In genomic region chr1:19596719-19597462, GRCh38 we compare ENCODE assay signal across 1 cellular context.
TF ChIP-seq lines count a peak whose summit lies in the region.

No MANE protein-coding gene starts in this region.

TF ChIP-seq in K562, 482 proteins besides CTCF, POLR2A, EP300 and RAD21 (continued from another document and continues in another):
- no peak for TF ChIP-seq BRF2 (IDR thresholded peaks at IDR 0.05; ENCODE audit: borderline replicate concordance, insufficient read depth, insufficient read length)
- TF ChIP-seq SREBF1 (IDR thresholded peaks at IDR 0.05; ENCODE audit: borderline replicate concordance, low read depth, low read length): no peak
- peak; percentile 38 for TF ChIP-seq MYC (IDR thresholded peaks at IDR 0.05; ENCODE audit: low read depth, low read length)
- TF ChIP-seq MYC (CRISPR knock-in tag; IDR thresholded peaks at IDR 0.05; ENCODE audit: borderline replicate concordance, low read depth): 0 out of 2 replicates have a peak, but pooled peaks have one; percentile 66
- no peak for TF ChIP-seq E2F5 (CRISPR knock-in tag; IDR thresholded peaks at IDR 0.05)
- peak; percentile 14 for TF ChIP-seq NFYB (IDR thresholded peaks at IDR 0.05; ENCODE audit: extremely low read depth, insufficient read length)
- TF ChIP-seq CBX1 (IDR thresholded peaks at IDR 0.05; ENCODE audit: low read depth): peak; percentile 69; the same call in 1 of the 2 replicates
- no peak for TF ChIP-seq CBFA2T3 (IDR thresholded peaks at IDR 0.05)
- no peak for TF ChIP-seq OTX1 (CRISPR knock-in tag; IDR thresholded peaks at IDR 0.05)
- no peak for TF ChIP-seq SRF (CRISPR knock-in tag; IDR thresholded peaks at IDR 0.05)
- TF ChIP-seq, protein P1, sequence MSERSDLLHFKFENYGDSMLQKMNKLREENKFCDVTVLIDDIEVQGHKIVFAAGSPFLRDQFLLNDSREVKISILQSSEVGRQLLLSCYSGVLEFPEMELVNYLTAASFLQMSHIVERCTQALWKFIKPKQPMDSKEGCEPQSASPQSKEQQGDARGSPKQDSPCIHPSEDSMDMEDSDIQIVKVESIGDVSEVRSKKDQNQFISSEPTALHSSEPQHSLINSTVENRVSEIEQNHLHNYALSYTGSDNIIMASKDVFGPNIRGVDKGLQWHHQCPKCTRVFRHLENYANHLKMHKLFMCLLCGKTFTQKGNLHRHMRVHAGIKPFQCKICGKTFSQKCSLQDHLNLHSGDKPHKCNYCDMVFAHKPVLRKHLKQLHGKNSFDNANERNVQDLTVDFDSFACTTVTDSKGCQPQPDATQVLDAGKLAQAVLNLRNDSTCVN (CRISPR knock-in tag; IDR thresholded peaks at IDR 0.05): no peak
- peak; percentile 90 for TF ChIP-seq NEUROD1 (IDR thresholded peaks at IDR 0.05; ENCODE audit: borderline replicate concordance, low read depth, low read length, partially characterized antibody)
- TF ChIP-seq ZNF277 (CRISPR knock-in tag; IDR thresholded peaks at IDR 0.05; ENCODE audit: borderline replicate concordance): no peak
- TF ChIP-seq DIDO1 (tag; IDR thresholded peaks at IDR 0.05; ENCODE audit: low read depth): no peak; the same call in 1 of the 2 replicates
- no peak for TF ChIP-seq ZNF584 (CRISPR knock-in tag; IDR thresholded peaks at IDR 0.05; ENCODE audit: low read depth)
- TF ChIP-seq ARID2 (IDR thresholded peaks at IDR 0.05): no peak
- peak; percentile 24; the same call in 1 of the 2 replicates for TF ChIP-seq RUNX1 (IDR thresholded peaks at IDR 0.05; ENCODE audit: low read depth)
- peak; percentile 75; the same call in 1 of the 2 replicates for TF ChIP-seq MAFF (IDR thresholded peaks at IDR 0.05; ENCODE audit: low read length)
- TF ChIP-seq, protein P2, sequence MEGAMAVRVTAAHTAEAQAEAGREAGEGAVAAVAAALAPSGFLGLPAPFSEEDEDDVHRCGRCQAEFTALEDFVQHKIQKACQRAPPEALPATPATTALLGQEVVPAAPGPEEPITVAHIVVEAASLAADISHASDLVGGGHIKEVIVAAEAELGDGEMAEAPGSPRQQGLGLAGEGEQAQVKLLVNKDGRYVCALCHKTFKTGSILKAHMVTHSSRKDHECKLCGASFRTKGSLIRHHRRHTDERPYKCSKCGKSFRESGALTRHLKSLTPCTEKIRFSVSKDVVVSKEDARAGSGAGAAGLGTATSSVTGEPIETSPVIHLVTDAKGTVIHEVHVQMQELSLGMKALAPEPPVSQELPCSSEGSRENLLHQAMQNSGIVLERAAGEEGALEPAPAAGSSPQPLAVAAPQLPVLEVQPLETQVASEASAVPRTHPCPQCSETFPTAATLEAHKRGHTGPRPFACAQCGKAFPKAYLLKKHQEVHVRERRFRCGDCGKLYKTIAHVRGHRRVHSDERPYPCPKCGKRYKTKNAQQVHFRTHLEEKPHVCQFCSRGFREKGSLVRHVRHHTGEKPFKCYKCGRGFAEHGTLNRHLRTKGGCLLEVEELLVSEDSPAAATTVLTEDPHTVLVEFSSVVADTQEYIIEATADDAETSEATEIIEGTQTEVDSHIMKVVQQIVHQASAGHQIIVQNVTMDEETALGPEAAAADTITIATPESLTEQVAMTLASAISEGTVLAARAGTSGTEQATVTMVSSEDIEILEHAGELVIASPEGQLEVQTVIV (CRISPR knock-in tag; IDR thresholded peaks at IDR 0.05; ENCODE audit: borderline replicate concordance): no peak
- 0 out of 2 replicates have a peak, but pooled peaks have one; percentile 15 for TF ChIP-seq PHF21A (IDR thresholded peaks at IDR 0.05; ENCODE audit: borderline replicate concordance, low read depth)
- no peak for TF ChIP-seq CBFA2T2 (conservative IDR thresholded peaks at IDR 0.05)
- TF ChIP-seq, protein P3, sequence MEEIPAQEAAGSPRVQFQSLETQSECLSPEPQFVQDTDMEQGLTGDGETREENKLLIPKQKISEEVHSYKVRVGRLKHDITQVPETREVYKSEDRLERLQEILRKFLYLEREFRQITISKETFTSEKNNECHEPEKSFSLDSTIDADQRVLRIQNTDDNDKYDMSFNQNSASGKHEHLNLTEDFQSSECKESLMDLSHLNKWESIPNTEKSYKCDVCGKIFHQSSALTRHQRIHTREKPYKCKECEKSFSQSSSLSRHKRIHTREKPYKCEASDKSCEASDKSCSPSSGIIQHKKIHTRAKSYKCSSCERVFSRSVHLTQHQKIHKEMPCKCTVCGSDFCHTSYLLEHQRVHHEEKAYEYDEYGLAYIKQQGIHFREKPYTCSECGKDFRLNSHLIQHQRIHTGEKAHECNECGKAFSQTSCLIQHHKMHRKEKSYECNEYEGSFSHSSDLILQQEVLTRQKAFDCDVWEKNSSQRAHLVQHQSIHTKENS (CRISPR knock-in tag; IDR thresholded peaks at IDR 0.05): no peak
- peak; percentile 99 for TF ChIP-seq POLR2G (IDR thresholded peaks at IDR 0.05; ENCODE audit: low read depth, low read length)
- no peak for TF ChIP-seq HOMEZ (CRISPR knock-in tag; IDR thresholded peaks at IDR 0.05)
- no peak for TF ChIP-seq ELF4 (CRISPR knock-in tag; IDR thresholded peaks at IDR 0.05)
- no peak for TF ChIP-seq CBX3 (IDR thresholded peaks at IDR 0.05; ENCODE audit: borderline replicate concordance in 1 of 2, low read length in 2 of 2)
- TF ChIP-seq, protein P4, sequence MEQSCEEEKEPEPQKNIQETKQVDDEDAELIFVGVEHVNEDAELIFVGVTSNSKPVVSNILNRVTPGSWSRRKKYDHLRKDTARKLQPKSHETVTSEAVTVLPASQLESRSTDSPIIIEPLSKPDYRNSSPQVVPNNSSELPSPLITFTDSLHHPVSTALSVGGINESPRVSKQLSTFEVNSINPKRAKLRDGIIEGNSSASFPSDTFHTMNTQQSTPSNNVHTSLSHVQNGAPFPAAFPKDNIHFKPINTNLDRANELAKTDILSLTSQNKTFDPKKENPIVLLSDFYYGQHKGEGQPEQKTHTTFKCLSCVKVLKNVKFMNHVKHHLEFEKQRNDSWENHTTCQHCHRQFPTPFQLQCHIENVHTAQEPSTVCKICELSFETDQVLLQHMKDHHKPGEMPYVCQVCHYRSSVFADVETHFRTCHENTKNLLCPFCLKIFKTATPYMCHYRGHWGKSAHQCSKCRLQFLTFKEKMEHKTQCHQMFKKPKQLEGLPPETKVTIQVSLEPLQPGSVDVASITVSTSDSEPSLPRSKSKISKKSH (CRISPR knock-in tag; IDR thresholded peaks at IDR 0.05): no peak
- TF ChIP-seq MYNN (IDR thresholded peaks at IDR 0.05): peak; percentile 44; the same call in 1 of the 2 replicates
- no peak for TF ChIP-seq MYNN (CRISPR knock-in tag; IDR thresholded peaks at IDR 0.05)
- TF ChIP-seq THAP12 (CRISPR knock-in tag; IDR thresholded peaks at IDR 0.05): peak; percentile 71
- no peak for TF ChIP-seq POLR3A (IDR thresholded peaks at IDR 0.05; ENCODE audit: borderline replicate concordance, extremely low read depth, insufficient read depth, insufficient read length)
- TF ChIP-seq, protein P5, sequence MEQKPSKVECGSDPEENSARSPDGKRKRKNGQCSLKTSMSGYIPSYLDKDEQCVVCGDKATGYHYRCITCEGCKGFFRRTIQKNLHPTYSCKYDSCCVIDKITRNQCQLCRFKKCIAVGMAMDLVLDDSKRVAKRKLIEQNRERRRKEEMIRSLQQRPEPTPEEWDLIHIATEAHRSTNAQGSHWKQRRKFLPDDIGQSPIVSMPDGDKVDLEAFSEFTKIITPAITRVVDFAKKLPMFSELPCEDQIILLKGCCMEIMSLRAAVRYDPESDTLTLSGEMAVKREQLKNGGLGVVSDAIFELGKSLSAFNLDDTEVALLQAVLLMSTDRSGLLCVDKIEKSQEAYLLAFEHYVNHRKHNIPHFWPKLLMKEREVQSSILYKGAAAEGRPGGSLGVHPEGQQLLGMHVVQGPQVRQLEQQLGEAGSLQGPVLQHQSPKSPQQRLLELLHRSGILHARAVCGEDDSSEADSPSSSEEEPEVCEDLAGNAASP (IDR thresholded peaks at IDR 0.05): no peak
- TF ChIP-seq KLF1 (tag; IDR thresholded peaks at IDR 0.05): peak; percentile 72; the same call in 1 of the 2 replicates
- TF ChIP-seq, protein P6, sequence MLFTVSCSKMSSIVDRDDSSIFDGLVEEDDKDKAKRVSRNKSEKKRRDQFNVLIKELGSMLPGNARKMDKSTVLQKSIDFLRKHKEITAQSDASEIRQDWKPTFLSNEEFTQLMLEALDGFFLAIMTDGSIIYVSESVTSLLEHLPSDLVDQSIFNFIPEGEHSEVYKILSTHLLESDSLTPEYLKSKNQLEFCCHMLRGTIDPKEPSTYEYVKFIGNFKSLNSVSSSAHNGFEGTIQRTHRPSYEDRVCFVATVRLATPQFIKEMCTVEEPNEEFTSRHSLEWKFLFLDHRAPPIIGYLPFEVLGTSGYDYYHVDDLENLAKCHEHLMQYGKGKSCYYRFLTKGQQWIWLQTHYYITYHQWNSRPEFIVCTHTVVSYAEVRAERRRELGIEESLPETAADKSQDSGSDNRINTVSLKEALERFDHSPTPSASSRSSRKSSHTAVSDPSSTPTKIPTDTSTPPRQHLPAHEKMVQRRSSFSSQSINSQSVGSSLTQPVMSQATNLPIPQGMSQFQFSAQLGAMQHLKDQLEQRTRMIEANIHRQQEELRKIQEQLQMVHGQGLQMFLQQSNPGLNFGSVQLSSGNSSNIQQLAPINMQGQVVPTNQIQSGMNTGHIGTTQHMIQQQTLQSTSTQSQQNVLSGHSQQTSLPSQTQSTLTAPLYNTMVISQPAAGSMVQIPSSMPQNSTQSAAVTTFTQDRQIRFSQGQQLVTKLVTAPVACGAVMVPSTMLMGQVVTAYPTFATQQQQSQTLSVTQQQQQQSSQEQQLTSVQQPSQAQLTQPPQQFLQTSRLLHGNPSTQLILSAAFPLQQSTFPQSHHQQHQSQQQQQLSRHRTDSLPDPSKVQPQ (CRISPR knock-in tag; IDR thresholded peaks at IDR 0.05; ENCODE audit: borderline replicate concordance): no peak
- TF ChIP-seq STAT5A (IDR thresholded peaks at IDR 0.05; ENCODE audit: borderline replicate concordance, low read length): no peak
- no peak for TF ChIP-seq NCOA1 (IDR thresholded peaks at IDR 0.05; ENCODE audit: low read depth)
- no peak for TF ChIP-seq SAFB2 (IDR thresholded peaks at IDR 0.05; ENCODE audit: borderline replicate concordance, low read depth, low read length, severe bottlenecking)
- TF ChIP-seq, protein P7, sequence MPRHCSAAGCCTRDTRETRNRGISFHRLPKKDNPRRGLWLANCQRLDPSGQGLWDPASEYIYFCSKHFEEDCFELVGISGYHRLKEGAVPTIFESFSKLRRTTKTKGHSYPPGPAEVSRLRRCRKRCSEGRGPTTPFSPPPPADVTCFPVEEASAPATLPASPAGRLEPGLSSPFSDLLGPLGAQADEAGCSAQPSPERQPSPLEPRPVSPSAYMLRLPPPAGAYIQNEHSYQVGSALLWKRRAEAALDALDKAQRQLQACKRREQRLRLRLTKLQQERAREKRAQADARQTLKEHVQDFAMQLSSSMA (CRISPR knock-in tag; IDR thresholded peaks at IDR 0.05): no peak
- TF ChIP-seq EWSR1 (IDR thresholded peaks at IDR 0.05; ENCODE audit: borderline replicate concordance, low read depth, partially characterized antibody): no peak
- peak; percentile 97 for TF ChIP-seq GTF2E2 (tag; IDR thresholded peaks at IDR 0.05)
- TF ChIP-seq ZKSCAN3 (CRISPR knock-in tag; IDR thresholded peaks at IDR 0.05): no peak
- TF ChIP-seq RBM15 (IDR thresholded peaks at IDR 0.05; ENCODE audit: insufficient read depth, low read length): no peak
- TF ChIP-seq SPI1 (IDR thresholded peaks at IDR 0.05; ENCODE audit: borderline replicate concordance, low read depth, low read length): peak; percentile 82
- no peak for TF ChIP-seq SMAD2 (IDR thresholded peaks at IDR 0.05; ENCODE audit: low read depth, low read length)
- no peak for TF ChIP-seq FUS (optimal IDR thresholded peaks at IDR 0.05; ENCODE audit: low read depth, low read length)
